Comparison of ENCODE assay signal across 1 cellular context in genomic region chr1:202162049-202162417, GRCh38.
TF ChIP-seq lines count a peak whose summit lies in the region.

No MANE protein-coding gene starts in this region.

TF ChIP-seq in H1, 55 proteins besides CTCF, POLR2A, EP300 and RAD21:
- TF ChIP-seq FOSL1 (IDR thresholded peaks at IDR 0.05; ENCODE audit: insufficient read depth, low read depth, low read length) (no peak), NANOG (IDR thresholded peaks at IDR 0.05; ENCODE audit: insufficient read depth, low read depth, low read length, poor library complexity, severe bottlenecking) (no peak), CBX5 (IDR thresholded peaks at IDR 0.05; ENCODE audit: low read depth, low read length) (no peak), PHF8 (conservative IDR thresholded peaks at IDR 0.05; ENCODE audit: low read depth, low read length) (no peak), SP4 (IDR thresholded peaks at IDR 0.05; ENCODE audit: low read length) (no peak), KDM1A (IDR thresholded peaks at IDR 0.05; ENCODE audit: borderline replicate concordance, low read length) (no peak), NRF1 (IDR thresholded peaks at IDR 0.05; ENCODE audit: low read depth, low read length) (no peak), TEAD4 (IDR thresholded peaks at IDR 0.05; ENCODE audit: low read depth, low read length) (no peak), GABPA (IDR thresholded peaks at IDR 0.05; ENCODE audit: borderline replicate concordance, insufficient read depth, low read length) (no peak), TAF1 (IDR thresholded peaks at IDR 0.05; ENCODE audit: low read depth, low read length) (no peak), HDAC6 (IDR thresholded peaks at IDR 0.05; ENCODE audit: low read depth, low read length) (no peak), EZH2 (IDR thresholded peaks at IDR 0.05; ENCODE audit: low read depth, low read length, severe bottlenecking) (no peak), HDAC2 (IDR thresholded peaks at IDR 0.05; ENCODE audit: borderline replicate concordance in 1 of 2, low read depth in 2 of 2, low read length in 2 of 2) (no peak)
- TF ChIP-seq, protein P1, sequence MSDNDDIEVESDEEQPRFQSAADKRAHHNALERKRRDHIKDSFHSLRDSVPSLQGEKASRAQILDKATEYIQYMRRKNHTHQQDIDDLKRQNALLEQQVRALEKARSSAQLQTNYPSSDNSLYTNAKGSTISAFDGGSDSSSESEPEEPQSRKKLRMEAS (IDR thresholded peaks at IDR 0.05): no peak
